In the genomic region with DNA sequence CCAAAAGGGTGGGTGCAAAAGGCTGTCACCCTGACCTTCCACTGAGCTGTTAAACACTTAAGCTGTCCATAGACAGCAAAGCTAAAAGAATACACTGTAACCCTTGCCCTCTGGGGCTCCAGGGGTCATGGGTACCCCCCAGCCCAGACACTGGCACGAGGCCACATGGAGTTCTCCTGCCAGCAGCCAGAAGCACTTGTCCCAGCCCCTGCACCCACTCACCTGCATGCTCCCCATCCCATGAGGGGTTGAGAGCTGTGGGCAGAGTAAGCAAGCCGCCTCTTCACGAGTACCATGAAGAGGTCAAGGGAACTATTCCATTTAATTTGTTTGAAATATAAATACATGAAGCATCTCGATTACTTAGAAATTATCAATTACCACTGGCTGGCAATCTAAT, we compare ENCODE assay signal across 27 cellular contexts.
"Had no signal": no experiment of that assay in that cellular context is flagged by ENCODE, and none has a peak within 500 bp of the region (broad histone marks: within the 10 kb centered on the region; RNA-seq: fewer than 3 reads in every experiment).

No MANE protein-coding gene starts in this region.

- ATAC-seq: naive thymus-derived CD8-positive, alpha-beta T cell; natural killer cell treated with Interleukin-12 subunit alpha and Interleukin-12 subunit beta and Interleukin-15 and Interleukin-18, amount 100 ng/mL, for 72 hours; psoas muscle; right cardiac atrium; right lobe of liver; stimulated activated naive B cell treated with anti-CD40 and anti-IgM and Interleukin-4, amounts not matched to agents 10 μg/mL and 1 μg/mL and 100 μg/mL, for 72 hours had no signal

- H3K4me1 Mint-ChIP-seq: naive thymus-derived CD8-positive, alpha-beta T cell; nephron progenitor cell; neural crest cell had no signal

- H2AFZ ChIP-seq: parathyroid adenoma had no signal

- DNase-seq: naive thymus-derived CD8-positive, alpha-beta T cell; nephron progenitor cell; occipital lobe; ovary; psoas muscle; right cardiac atrium; right lobe of liver; sigmoid colon; small intestine; stimulated activated CD4-positive, alpha-beta T cell treated with anti-CD3 and anti-CD28 coated beads, Interleukin-12 subunit alpha, Interleukin-12 subunit beta, amount 100 ng/mL, for 4 hours; stimulated activated CD4-positive, alpha-beta T cell treated with anti-CD3 and anti-CD28 coated beads, Interleukin-1b, Interleukin-23, amount 100 ng/mL, for 48 hours; stimulated activated CD4-positive, alpha-beta T cell treated with anti-CD3 and anti-CD28 coated beads, Interleukin-4, amount 100 ng/mL, for 1 hour; stimulated activated CD4-positive, alpha-beta T cell treated with anti-CD3 and anti-CD28 coated beads, Interleukin-4, amount 100 ng/mL, for 4 hours; stimulated activated CD8-positive, alpha-beta memory T cell treated with anti-CD3 and anti-CD28 coated beads, Interleukin-4, amount 100 ng/mL, for 48 hours; stimulated activated naive B cell treated with anti-CD40 and anti-IgM and Interleukin-4, amounts not matched to agents 10 μg/mL and 1 μg/mL and 100 μg/mL, for 72 hours; stimulated activated naive CD4-positive, alpha-beta T cell treated with Interleukin-2 at 50 U/mL for 16 hours; stomach; thyroid gland; trophoblast cell; uterus had no signal

- H3K4me3 ChIP-seq: ovary, psoas muscle, right lobe of liver, sigmoid colon, stomach, thoracic aorta, thyroid gland, tibial nerve, upper lobe of left lung, uterus had no signal

- H3K27me3 ChIP-seq: ovary, right lobe of liver, sigmoid colon, stomach, thyroid gland, tibial nerve, upper lobe of left lung, uterus had no signal

- H3K36me3 Mint-ChIP-seq: naive thymus-derived CD8-positive, alpha-beta T cell; natural killer cell treated with Interleukin-12 subunit alpha and Interleukin-12 subunit beta and Interleukin-15 and Interleukin-18, amount 100 ng/mL, for 72 hours; stimulated activated naive B cell treated with anti-CD40 and anti-IgM and Interleukin-4, amounts not matched to agents 10 μg/mL and 1 μg/mL and 100 μg/mL, for 72 hours had no signal

- H3K4me3 Mint-ChIP-seq: naive thymus-derived CD8-positive, alpha-beta T cell; natural killer cell treated with Interleukin-12 subunit alpha and Interleukin-12 subunit beta and Interleukin-15 and Interleukin-18, amount 100 ng/mL, for 72 hours; nephron progenitor cell; neural crest cell; stimulated activated naive B cell treated with anti-CD40 and anti-IgM and Interleukin-4, amounts not matched to agents 10 μg/mL and 1 μg/mL and 100 μg/mL, for 72 hours had no signal

- H3K36me3 ChIP-seq: ovary, right lobe of liver, sigmoid colon, stomach, thoracic aorta, thyroid gland, tibial nerve, upper lobe of left lung, uterus had no signal

- H3K4me1 ChIP-seq: parathyroid adenoma, psoas muscle, right lobe of liver, sigmoid colon, stomach, thyroid gland, tibial nerve, upper lobe of left lung, uterus had no signal

- H3K27me3 Mint-ChIP-seq: progenitor cell of endocrine pancreas; stimulated activated naive B cell treated with anti-CD40 and anti-IgM and Interleukin-4, amounts not matched to agents 10 μg/mL and 1 μg/mL and 100 μg/mL, for 72 hours had no signal

- H3K27ac ChIP-seq: ovary, parathyroid adenoma, psoas muscle, right lobe of liver, sigmoid colon, stomach, thoracic aorta, thyroid gland, tibial nerve, upper lobe of left lung, uterus had no signal

- H3K27ac Mint-ChIP-seq: naive thymus-derived CD8-positive, alpha-beta T cell; natural killer cell treated with Interleukin-12 subunit alpha and Interleukin-12 subunit beta and Interleukin-15 and Interleukin-18, amount 100 ng/mL, for 72 hours; nephron progenitor cell; progenitor cell of endocrine pancreas; stimulated activated naive B cell treated with anti-CD40 and anti-IgM and Interleukin-4, amounts not matched to agents 10 μg/mL and 1 μg/mL and 100 μg/mL, for 72 hours had no signal

- H3K9me3 ChIP-seq: ovary, psoas muscle, right lobe of liver, sigmoid colon, stomach, thoracic aorta, thyroid gland, tibial nerve, upper lobe of left lung, uterus had no signal

- FAIRE-seq: small intestine had no signal

- H3K9ac ChIP-seq: parathyroid adenoma had no signal
